ENCODE assay signal across 15 cellular contexts in genomic region chr12:105156260-105156659, GRCh38. TPM values are rescaled to one million over a fixed set of nuclear protein-coding genes. Genes with fewer than 3 reads are reported as not detected.
A peak's percentile ranks its signal among the peaks of the same experiment; 100 is the strongest.
DNase-seq lines count a peak whose midpoint lies in the region; ATAC-seq, FAIRE-seq and TF ChIP-seq lines count a peak whose summit lies in the region.
"Had no signal": no experiment of that assay in that cellular context is flagged by ENCODE, and none has a peak within 500 bp of the region (broad histone marks: within the 10 kb centered on the region; RNA-seq: fewer than 3 reads in every experiment).

No MANE protein-coding gene starts in this region.

- dilution Hi-C loops in IMR-90 (cut with HindIII; ENCODE audit: low sequenced_read_pairs, unreplicated experiment): no loop called here

- no peak overlapping the region for H3K27ac ChIP-seq in IMR-90 (ENCODE audit: insufficient read depth, low read length)
- no peak overlapping the region for H3K27ac ChIP-seq in upper lobe of left lung
- no peak overlapping the region for H3K27ac ChIP-seq in mesenchymal stem cell (ENCODE audit: low read length, poor library complexity, severe bottlenecking)
- H3K27ac ChIP-seq: GM23248, HL-60 had no signal

- H2AFZ ChIP-seq in IMR-90 (replicated peaks; ENCODE audit: low read length, poor library complexity) (no peak overlapping the region), mesenchymal stem cell (ENCODE audit: low read depth, low read length) (no peak overlapping the region)
- H2AFZ ChIP-seq: GM23248 had no signal

- H4K20me1 ChIP-seq in IMR-90 (ENCODE audit: insufficient read depth, low read length): no peaks in the 10 kb centered on the region

- no peaks in the 10 kb centered on the region for H3K27me3 Mint-ChIP-seq in activated B cell treated with CpG ODN at 0.5 μM for 24 hours

- ATAC-seq in IMR-90 (ENCODE audit: low read depth) (no peak), activated B cell treated with CpG ODN at 0.5 μM for 24 hours (ENCODE audit: low read depth) (no peak), upper lobe of left lung (ENCODE audit: low FRiP score in 2 of 2) (no peak)
- ATAC-seq: CD8-positive, alpha-beta T cell; GM12878 had no signal

- intact Hi-C loops in IMR-90 (cut with micrococcal nuclease) (loop anchor here (2.0 kb wide), 1 partner anchor 13 kb away; no protein-coding TSS in a partner anchor), activated B cell treated with CpG ODN at 0.5 μM for 24 hours (cut with micrococcal nuclease) (no loop called here)

- no peak overlapping the region for H3K4me3 ChIP-seq in IMR-90 (ENCODE audit: insufficient read depth, low read depth, low read length)
- no peak overlapping the region for H3K4me3 ChIP-seq in foreskin fibroblast (ENCODE audit: low read depth in 1 of 2, low read length in 2 of 2)
- no peak overlapping the region for H3K4me3 ChIP-seq in upper lobe of left lung
- H3K4me3 ChIP-seq in mesenchymal stem cell (ENCODE audit: insufficient read depth in 1 of 2, low read depth in 1 of 2, low read length in 2 of 2): no peak overlapping the region
- H3K4me3 ChIP-seq: GM12878, GM23248 had no signal

- peak overlapping the region; percentile 36 for H3K27ac Mint-ChIP-seq in activated B cell treated with CpG ODN at 0.5 μM for 24 hours

- TF ChIP-seq CTCF in IMR-90 (conservative IDR thresholded peaks at IDR 0.05; ENCODE audit: low read depth, low read length): no peak
- TF ChIP-seq CTCF in activated B cell treated with CpG ODN at 0.5 μM for 24 hours (IDR thresholded peaks at IDR 0.05): no peak
- no peak for TF ChIP-seq CTCF in foreskin fibroblast (IDR thresholded peaks at IDR 0.05; ENCODE audit: low read depth, low read length)
- no peak for TF ChIP-seq CTCF in upper lobe of left lung (IDR thresholded peaks at IDR 0.05)

- H3K9me3 Mint-ChIP-seq in activated B cell treated with CpG ODN at 0.5 μM for 24 hours: no peaks in the 10 kb centered on the region
- H3K9me3 Mint-ChIP-seq: CD14-positive monocyte; CD8-positive, alpha-beta T cell had no signal

- in situ Hi-C loops in IMR-90 (cut with MboI; ENCODE audit: low sequenced_read_pairs): no loop called here

- CTCF ChIA-PET in IMR-90 (lab: Yijun Ruan, JAX): no interaction called here
- CTCF ChIA-PET in activated B cell treated with CpG ODN at 0.5 μM for 24 hours (lab: Charles Lee): no interaction called here

- H3K56ac ChIP-seq in IMR-90 (ENCODE audit: extremely low read depth, insufficient read depth, low read length): no peak overlapping the region

- no peak overlapping the region for H2BK5ac ChIP-seq in IMR-90 (ENCODE audit: low read depth, low read length, poor library complexity, severe bottlenecking)
- H2BK5ac ChIP-seq in mesenchymal stem cell (ENCODE audit: low read depth, low read length, poor library complexity, severe bottlenecking): no peak overlapping the region

- H3K4ac ChIP-seq in IMR-90 (ENCODE audit: low read depth, low read length) (no peak overlapping the region), mesenchymal stem cell (ENCODE audit: low read depth in 1 of 2, low read length in 2 of 2) (no peak overlapping the region)

- no peak overlapping the region for H4K8ac ChIP-seq in IMR-90 (ENCODE audit: low read depth in 2 of 2, low read length in 2 of 2)
- no peak overlapping the region for H4K8ac ChIP-seq in mesenchymal stem cell (ENCODE audit: low read length)

- H3K18ac ChIP-seq in IMR-90 (ENCODE audit: low read depth, low read length) (no peak overlapping the region), mesenchymal stem cell (ENCODE audit: low read depth in 1 of 2, low read length in 2 of 2) (no peak overlapping the region)

- no peak overlapping the region for H4K91ac ChIP-seq in IMR-90 (ENCODE audit: insufficient read depth, low read depth, low read length)
- no peak overlapping the region for H4K91ac ChIP-seq in mesenchymal stem cell (ENCODE audit: low read length)

- H2AK5ac ChIP-seq in IMR-90 (ENCODE audit: low read depth, low read length) (no peak overlapping the region), mesenchymal stem cell (ENCODE audit: low read length, severe bottlenecking) (no peak overlapping the region)

- H3K4me1 ChIP-seq in IMR-90 (ENCODE audit: control insufficient read depth, insufficient read depth, low read length) (no peaks in the 10 kb centered on the region), upper lobe of left lung (no peaks in the 10 kb centered on the region), mesenchymal stem cell (ENCODE audit: control insufficient read depth, insufficient read depth, low read depth, low read length) (peaks cover 1% of the 10 kb centered on the region)

- TF ChIP-seq RAD21 in IMR-90 (IDR thresholded peaks at IDR 0.05; ENCODE audit: low read length): no peak

- no peak overlapping the region for H2BK15ac ChIP-seq in IMR-90 (ENCODE audit: low read depth, low read length)
- H2BK15ac ChIP-seq in mesenchymal stem cell (ENCODE audit: low read depth, poor library complexity, severe bottlenecking): no peak overlapping the region

- no CpG with 5 or more reads among the region's 2 CpGs for whole genome bisulfite sequencing in IMR-90 (ENCODE audit: extremely low coverage in 2 of 2, insufficient read length in 1 of 2), 2 experiments
- 90 to 98% methylated on average over 2 of the region's 2 CpGs for WGBS in upper lobe of left lung, 2 donors
- WGBS in mesenchymal stem cell: 92% methylated on average over 1 of the region's 2 CpGs

- peaks cover 83% of the 10 kb centered on the region for H3K36me3 Mint-ChIP-seq in activated B cell treated with CpG ODN at 0.5 μM for 24 hours (ENCODE audit: low read depth)

- no peak for TF ChIP-seq POLR2A in IMR-90 (IDR thresholded peaks at IDR 0.05; ENCODE audit: low read depth, low read length)
- TF ChIP-seq POLR2A in upper lobe of left lung (IDR thresholded peaks at IDR 0.05): no peak

- H3K4me2 ChIP-seq in IMR-90 (ENCODE audit: low read depth, low read length): no peak overlapping the region
- no peak overlapping the region for H3K4me2 ChIP-seq in mesenchymal stem cell (ENCODE audit: low read length, poor library complexity, severe bottlenecking)

- no peak overlapping the region for H2BK12ac ChIP-seq in mesenchymal stem cell (ENCODE audit: low read length in 2 of 2)

- no peak overlapping the region for H4K5ac ChIP-seq in IMR-90 (ENCODE audit: low read depth, low read length)

- no peak overlapping the region for H2AK9ac ChIP-seq in IMR-90 (replicated peaks; ENCODE audit: low read depth, low read length, poor library complexity)

- no TSS peak for BruUV-seq in IMR-90 (replicated peaks; lab: Mats Ljungman, UMichigan)

- POLR2A ChIA-PET in IMR-90 (lab: Charles Lee; ENCODE audit: unreplicated experiment) (no interaction called here), activated B cell treated with CpG ODN at 0.5 μM for 24 hours (lab: Charles Lee) (interaction anchor here (0.6 kb wide), 1 partner anchor 1150 kb away, joined by 4 read pairs; no protein-coding TSS in a partner anchor)

- no peak overlapping the region for H3K9ac ChIP-seq in IMR-90 (ENCODE audit: low read depth, low read length)
- H3K9ac ChIP-seq in mesenchymal stem cell (ENCODE audit: low read length): no peak overlapping the region
- H3K9ac ChIP-seq: GM23248 had no signal

- FAIRE-seq in islet of Langerhans (lab: Jason Lieb, UNC): peak; percentile 66
- FAIRE-seq: GM12878, GM18507, H54 had no signal

- H3K4me1 Mint-ChIP-seq in activated B cell treated with CpG ODN at 0.5 μM for 24 hours: no peaks in the 10 kb centered on the region
- H3K4me1 Mint-ChIP-seq: CD14-positive monocyte had no signal

- H2BK120ac ChIP-seq in IMR-90 (ENCODE audit: low read depth, low read length): no peak overlapping the region
- no peak overlapping the region for H2BK120ac ChIP-seq in mesenchymal stem cell (ENCODE audit: low read depth, low read length)

- peaks cover 28% of the 10 kb centered on the region for H3K36me3 ChIP-seq in IMR-90 (ENCODE audit: control insufficient read depth, insufficient read depth, low read length)
- peaks cover 27 to 85% (median 34%) of the 10 kb centered on the region in 4 donors for H3K36me3 ChIP-seq in upper lobe of left lung
- peaks cover 10 to 96% of the 10 kb centered on the region in 2 experiments for H3K36me3 ChIP-seq in mesenchymal stem cell (ENCODE audit: control insufficient read depth in 1 of 2, insufficient read depth in 2 of 2, low read depth in 1 of 2, low read length in 2 of 2)

- DNase-seq in IMR-90 (no peak), activated B cell treated with CpG ODN at 0.5 μM for 24 hours (no peak), cortex of kidney (lab: John Stamatoyannopoulos, UW) (no peak), foreskin fibroblast (no peak), upper lobe of left lung (no peak), mesenchymal stem cell (no peak)
- DNase-seq: CD8-positive, alpha-beta T cell; COR-L47; GM23248 had no signal

- H2BK20ac ChIP-seq in IMR-90 (ENCODE audit: low read depth, low read length): no peak overlapping the region

- H3K9me3 ChIP-seq in IMR-90 (ENCODE audit: control insufficient read depth, insufficient read depth, low read length) (no peaks in the 10 kb centered on the region), upper lobe of left lung (no peaks in the 10 kb centered on the region), mesenchymal stem cell (ENCODE audit: control insufficient read depth, low read length) (no peaks in the 10 kb centered on the region)

- H3K14ac ChIP-seq in IMR-90 (replicated peaks; ENCODE audit: low read depth, low read length): no peak overlapping the region
- no peak overlapping the region for H3K14ac ChIP-seq in mesenchymal stem cell (ENCODE audit: low read length in 2 of 2)

- H3K27me3 ChIP-seq in IMR-90 (ENCODE audit: control insufficient read depth, insufficient read depth, low read length) (no peaks in the 10 kb centered on the region), upper lobe of left lung (no peaks in the 10 kb centered on the region), mesenchymal stem cell (ENCODE audit: control insufficient read depth in 1 of 2, insufficient read depth in 1 of 2, low read length in 2 of 2) (no peaks in the 10 kb centered on the region)

- peaks cover 4 to 10% of the 10 kb centered on the region in 2 experiments; a peak in 2 of 4 replicates for H3K79me1 ChIP-seq in IMR-90 (ENCODE audit: low read depth in 1 of 2, low read length in 2 of 2)
- peaks cover 7% of the 10 kb centered on the region for H3K79me1 ChIP-seq in mesenchymal stem cell (replicated peaks; ENCODE audit: low read length, poor library complexity, severe bottlenecking)

- H3K9me1 ChIP-seq in IMR-90 (ENCODE audit: insufficient read depth, low read length): no peaks in the 10 kb centered on the region; the same call in 1 of the 2 replicates

- no peak overlapping the region for H3K4me3 Mint-ChIP-seq in activated B cell treated with CpG ODN at 0.5 μM for 24 hours
- H3K4me3 Mint-ChIP-seq: CD14-positive monocyte; CD8-positive, alpha-beta T cell had no signal

- no peak overlapping the region for H3K23ac ChIP-seq in IMR-90 (ENCODE audit: low read depth, low read length)
- H3K23ac ChIP-seq in mesenchymal stem cell (ENCODE audit: low read length in 2 of 2): no peak overlapping the region

- no peak for TF ChIP-seq EP300 in upper lobe of left lung (IDR thresholded peaks at IDR 0.05)

RNA-seq across cellular contexts. Expression of gene WASHC4, which starts 48.7 kb away (rescaled TPM):
- 47.0 and 85.5 TPM in 2 replicates for total RNA-seq in IMR-90 (2012; rRNA removed)
- polyA plus RNA-seq in IMR-90 (2012; rRNA removed): 12.7 and 16.4 TPM in 2 replicates
- 1.2 and 1.9 TPM in 2 replicates for polyA plus RNA-seq in IMR-90 (2012; cell fraction: cytosol; rRNA removed)
- 2.2 and 30.6 TPM in 2 replicates for polyA plus RNA-seq in IMR-90 (2012; cell fraction: nucleus; rRNA removed; ENCODE audit: low replicate concordance)
- 105 and 128 TPM in 2 replicates for total RNA-seq in activated B cell treated with CpG ODN at 0.5 μM for 24 hours
- total RNA-seq in upper lobe of left lung: 100 to 1,000 TPM in 2 of 6 donors, 10 to 100 TPM in 4; 32.5 to 114 (median 69.6) TPM
- 58.2 TPM for polyA plus RNA-seq in mesenchymal stem cell (2013, experiment 1 of 2)
- 52.4 TPM for polyA plus RNA-seq in mesenchymal stem cell (2013, experiment 2 of 2)
